Comparison of ENCODE assay signal across 18 cellular contexts in the genomic region with DNA sequence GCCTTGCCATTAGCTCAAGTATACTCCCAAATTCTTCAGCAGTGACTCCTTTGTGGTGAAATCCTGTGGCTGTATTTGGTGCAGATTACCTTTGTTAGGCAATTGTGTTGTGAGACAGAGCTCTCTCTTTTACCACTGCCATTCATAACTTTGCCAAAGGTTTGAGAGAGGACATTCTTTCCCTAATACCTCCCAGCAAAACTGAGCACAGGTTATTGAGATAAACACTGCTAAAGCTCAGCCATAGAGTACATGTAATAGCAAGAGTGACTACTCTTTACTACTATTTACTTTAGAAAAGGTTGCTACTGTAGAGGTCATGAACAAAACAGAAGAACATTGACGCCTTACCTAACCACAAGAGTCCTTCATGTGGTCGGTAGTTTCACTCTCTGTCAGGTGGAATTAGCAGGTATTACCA.
DNase-seq lines count a peak whose midpoint lies in the region; ATAC-seq and TF ChIP-seq lines count a peak whose summit lies in the region.
"Had no signal": no experiment of that assay in that cellular context is flagged by ENCODE, and none has a peak within 500 bp of the region (broad histone marks: within the 10 kb centered on the region; RNA-seq: fewer than 3 reads in every experiment).

No MANE protein-coding gene starts in this region.

- no peaks in the 10 kb centered on the region for H3K27me3 ChIP-seq in IMR-90 (ENCODE audit: control insufficient read depth, insufficient read depth, low read length)

- H4K91ac ChIP-seq in IMR-90 (ENCODE audit: insufficient read depth, low read depth, low read length), result no peak overlapping the region; the same call in 1 of the 2 replicates

- H3K79me1 ChIP-seq in IMR-90 (ENCODE audit: low read depth in 1 of 2, low read length in 2 of 2), result no peaks in the 10 kb centered on the region

- H2BK120ac ChIP-seq in IMR-90 (ENCODE audit: low read depth, low read length), result peak overlapping the region; percentile 73; the same call in 1 of the 2 replicates

- H4K5ac ChIP-seq in IMR-90 (ENCODE audit: low read depth, low read length), result peak overlapping the region; percentile 72; the same call in 1 of the 2 replicates

- TF ChIP-seq RAD21 in IMR-90 (IDR thresholded peaks at IDR 0.05; ENCODE audit: low read length), result no peak

- no peak overlapping the region for H3K4me3 Mint-ChIP-seq in Calu3 (ENCODE audit: low read depth, unreplicated experiment)
- H3K4me3 Mint-ChIP-seq in MCF 10A (ENCODE audit: unreplicated experiment), result no peak overlapping the region
- H3K4me3 Mint-ChIP-seq: activated CD4-positive, alpha-beta memory T cell treated with anti-CD3 and anti-CD28 coated beads for 36 hours; immature natural killer cell; naive B cell had no signal

- peak overlapping the region; percentile 86; the same call in 1 of the 2 replicates for H3K18ac ChIP-seq in IMR-90 (ENCODE audit: low read depth, low read length)

- TF ChIP-seq POLR2A in IMR-90 (IDR thresholded peaks at IDR 0.05; ENCODE audit: low read depth, low read length), result no peak

- H3K4me3 ChIP-seq in IMR-90 (ENCODE audit: insufficient read depth, low read depth, low read length), result no peak overlapping the region

- no peak overlapping the region for H3K9ac ChIP-seq in IMR-90 (ENCODE audit: low read depth, low read length)

- intact Hi-C loops in Calu3 (cut with micrococcal nuclease; ENCODE audit: unreplicated experiment) (loop anchor here (10.0 kb wide), 1 partner anchor 156 kb away; no protein-coding TSS in a partner anchor), IMR-90 (cut with micrococcal nuclease) (no loop called here), MCF 10A (cut with micrococcal nuclease) (no loop called here)

- H3K9me3 Mint-ChIP-seq in Calu3 (ENCODE audit: low read depth, unreplicated experiment) (no peaks in the 10 kb centered on the region), MCF 10A (ENCODE audit: unreplicated experiment) (no peaks in the 10 kb centered on the region)

- peak overlapping the region; percentile 43 for H2BK5ac ChIP-seq in IMR-90 (ENCODE audit: low read depth, low read length, poor library complexity, severe bottlenecking)

- no peak overlapping the region for H3K23ac ChIP-seq in IMR-90 (ENCODE audit: low read depth, low read length)

- peaks cover 4% of the 10 kb centered on the region; the same call in 1 of the 2 replicates for H3K9me3 ChIP-seq in IMR-90 (ENCODE audit: control insufficient read depth, insufficient read depth, low read length)

- BruUV-seq in Calu3 (replicated peaks; lab: Mats Ljungman, UMichigan) (no TSS peak), IMR-90 (replicated peaks; lab: Mats Ljungman, UMichigan) (no TSS peak), MCF 10A (replicated peaks; lab: Mats Ljungman, UMichigan) (no TSS peak)

- H3K9me1 ChIP-seq in IMR-90 (ENCODE audit: insufficient read depth, low read length), result no peaks in the 10 kb centered on the region

- CTCF ChIA-PET in Calu3 (lab: Charles Lee) (interaction anchor here (0.6 to 0.9 kb wide), 3 partner anchors 84 to 624 kb away, joined by 3 to 4 read pairs (median 3); no protein-coding TSS in a partner anchor), IMR-90 (lab: Yijun Ruan, JAX) (interaction anchor here (0.7 kb wide), 1 partner anchor 637 kb away, joined by 3 read pairs; no protein-coding TSS in a partner anchor), MCF 10A (lab: Yijun Ruan, JAX) (interaction anchor here (0.8 kb wide), 1 partner anchor 29 kb away, joined by 3 read pairs; no protein-coding TSS in a partner anchor)

- TF ChIP-seq CTCF in Calu3 (IDR thresholded peaks at IDR 0.05; ENCODE audit: unreplicated experiment), result no peak
- TF ChIP-seq CTCF in IMR-90 (conservative IDR thresholded peaks at IDR 0.05; ENCODE audit: low read depth, low read length), result no peak
- TF ChIP-seq CTCF in MCF 10A (IDR thresholded peaks at IDR 0.05; ENCODE audit: unreplicated experiment), result no peak

- peaks cover 6% of the 10 kb centered on the region for H3K4me1 ChIP-seq in IMR-90 (ENCODE audit: control insufficient read depth, insufficient read depth, low read length)

- no peaks in the 10 kb centered on the region for H4K20me1 ChIP-seq in IMR-90 (ENCODE audit: insufficient read depth, low read length)

- peak overlapping the region; percentile 77; the same call in 1 of the 2 replicates for H2AK5ac ChIP-seq in IMR-90 (ENCODE audit: low read depth, low read length)

- H3K14ac ChIP-seq in IMR-90 (replicated peaks; ENCODE audit: low read depth, low read length), result no peak overlapping the region

- peak overlapping the region; percentile 79 for H2BK20ac ChIP-seq in IMR-90 (ENCODE audit: low read depth, low read length)

- ATAC-seq in IMR-90 (ENCODE audit: low read depth) (peak; percentile 51; the same call in 1 of the 2 replicates), GM19328 (IDR thresholded peaks at IDR 0.05; ENCODE audit: unreplicated experiment) (no peak), GM18517 (IDR thresholded peaks at IDR 0.05; ENCODE audit: unreplicated experiment) (no peak), GM18909 (IDR thresholded peaks at IDR 0.05; ENCODE audit: poor library complexity, unreplicated experiment) (no peak)
- ATAC-seq: right cardiac atrium had no signal

- POLR2A ChIA-PET in IMR-90 (lab: Charles Lee; ENCODE audit: unreplicated experiment), result no interaction called here
- POLR2A ChIA-PET in MCF 10A (lab: Yijun Ruan, JAX), result interaction anchor here (0.6 kb wide), 1 partner anchor 564 kb away, joined by 5 read pairs; no protein-coding TSS in a partner anchor

- no peak overlapping the region for H2AK9ac ChIP-seq in IMR-90 (replicated peaks; ENCODE audit: low read depth, low read length, poor library complexity)

- H3K27ac Mint-ChIP-seq in Calu3 (ENCODE audit: unreplicated experiment) (peak overlapping the region; percentile 32), MCF 10A (ENCODE audit: low read depth, unreplicated experiment) (peak overlapping the region; percentile 67)
- H3K27ac Mint-ChIP-seq: activated CD4-positive, alpha-beta memory T cell treated with anti-CD3 and anti-CD28 coated beads for 36 hours; immature natural killer cell; naive B cell had no signal

- peak overlapping the region; percentile 48; the same call in 2 of the 3 replicates for H2BK15ac ChIP-seq in IMR-90 (ENCODE audit: low read depth, low read length)

- H3K27me3 Mint-ChIP-seq in Calu3 (ENCODE audit: unreplicated experiment) (no peaks in the 10 kb centered on the region), MCF 10A (ENCODE audit: insufficient read depth, unreplicated experiment) (no peaks in the 10 kb centered on the region)
- H3K27me3 Mint-ChIP-seq: activated CD4-positive, alpha-beta memory T cell treated with anti-CD3 and anti-CD28 coated beads for 36 hours; naive B cell had no signal

- peak overlapping the region; percentile 64; the same call in 1 of the 2 replicates for H3K4ac ChIP-seq in IMR-90 (ENCODE audit: low read depth, low read length)

- H4K8ac ChIP-seq in IMR-90 (ENCODE audit: low read depth in 2 of 2, low read length in 2 of 2), result no peak overlapping the region

- DNase-seq in Calu3 (peak; percentile 37), IMR-90 (peak; percentile 64), MCF 10A (ENCODE audit: unreplicated experiment) (peak; percentile 62), kidney tubule cell (ENCODE audit: low spot score) (peak; percentile 62)
- no peak for DNase-seq in activated CD8-positive, alpha-beta memory T cell treated with anti-CD3 and anti-CD28 coated beads, Interleukin-2, amount 50 U/mL, for 4 hours
- DNase-seq: activated CD4-positive, alpha-beta memory T cell treated with anti-CD3 and anti-CD28 coated beads for 36 hours; activated naive CD4-positive, alpha-beta T cell treated with Interleukin-2 at 50 U/mL for 16 hours; immature natural killer cell; naive B cell; NCI-H1436; NCI-H510A; right cardiac atrium; stimulated activated CD4-positive, alpha-beta T cell treated with anti-CD3 and anti-CD28 coated beads, Interleukin-4, amount 100 ng/mL, for 4 hours; stimulated activated naive CD4-positive, alpha-beta T cell treated with Interleukin-2 at 50 U/mL for 16 hours; T-helper 9 cell had no signal

- no peak overlapping the region for H2AFZ ChIP-seq in IMR-90 (replicated peaks; ENCODE audit: low read length, poor library complexity)

- H3K4me1 Mint-ChIP-seq in Calu3 (ENCODE audit: low read depth, unreplicated experiment), result peaks cover 17% of the 10 kb centered on the region
- peaks cover 10% of the 10 kb centered on the region for H3K4me1 Mint-ChIP-seq in MCF 10A (ENCODE audit: insufficient read depth, unreplicated experiment)
- H3K4me1 Mint-ChIP-seq: immature natural killer cell, naive B cell had no signal

- no peak overlapping the region for H3K27ac ChIP-seq in IMR-90 (ENCODE audit: insufficient read depth, low read length)

- in situ Hi-C loops in IMR-90 (cut with MboI; ENCODE audit: low sequenced_read_pairs), result no loop called here

- H3K36me3 Mint-ChIP-seq in Calu3 (ENCODE audit: insufficient read depth, unreplicated experiment) (no peaks in the 10 kb centered on the region), MCF 10A (ENCODE audit: insufficient read depth, unreplicated experiment) (no peaks in the 10 kb centered on the region)
- H3K36me3 Mint-ChIP-seq: activated CD4-positive, alpha-beta memory T cell treated with anti-CD3 and anti-CD28 coated beads for 36 hours; immature natural killer cell; naive B cell had no signal

- H3K36me3 ChIP-seq in IMR-90 (ENCODE audit: control insufficient read depth, insufficient read depth, low read length), result no peaks in the 10 kb centered on the region

- no peak overlapping the region; the same call in 1 of the 2 replicates for H3K4me2 ChIP-seq in IMR-90 (ENCODE audit: low read depth, low read length)

- no peak overlapping the region for H3K56ac ChIP-seq in IMR-90 (ENCODE audit: extremely low read depth, insufficient read depth, low read length)

- no CpG with 5 or more reads among the region's 2 CpGs for WGBS in IMR-90 (ENCODE audit: extremely low coverage in 2 of 2, insufficient read length in 1 of 2), 2 experiments

- dilution Hi-C loops in IMR-90 (cut with HindIII; ENCODE audit: low sequenced_read_pairs, unreplicated experiment), result no loop called here

TF ChIP-seq in IMR-90, 13 proteins besides CTCF, POLR2A, EP300 and RAD21:
- no peak for TF ChIP-seq MXI1 (IDR thresholded peaks at IDR 0.05; ENCODE audit: borderline replicate concordance, low read depth, low read length)
- peak; percentile 76 for TF ChIP-seq CEBPB (IDR thresholded peaks at IDR 0.05; ENCODE audit: low read depth, low read length)
TF ChIP-seq in IMR-90: peak in this region for 1.
